ENCODE assay signal across 1 cellular context in genomic region chr17:82781894-82782274, GRCh38.
A peak's percentile ranks its signal among the peaks of the same experiment; 100 is the strongest.
TF ChIP-seq lines count a peak whose summit lies in the region.

No MANE protein-coding gene starts in this region.

TF ChIP-seq in HepG2, 621 proteins besides CTCF, POLR2A, EP300 and RAD21 (continued from another document and continues in another):
- TF ChIP-seq ZNF512 (CRISPR knock-in tag; IDR thresholded peaks at IDR 0.05) (no peak), REPIN1 (CRISPR knock-in tag; IDR thresholded peaks at IDR 0.05; ENCODE audit: borderline replicate concordance, low read depth) (0 out of 2 replicates have a peak, but pooled peaks have one; percentile 48), RBM22 (optimal IDR thresholded peaks at IDR 0.05; ENCODE audit: low read length) (no peak), MAX (IDR thresholded peaks at IDR 0.05) (peak; percentile 37; the same call in 1 of the 2 replicates), ZNF276 (CRISPR knock-in tag; IDR thresholded peaks at IDR 0.05; ENCODE audit: low read depth) (no peak), ZSCAN20 (CRISPR knock-in tag; IDR thresholded peaks at IDR 0.05; ENCODE audit: borderline replicate concordance) (no peak), ZNF333 (CRISPR knock-in tag; IDR thresholded peaks at IDR 0.05; ENCODE audit: borderline replicate concordance) (0 out of 2 replicates have a peak, but pooled peaks have one; percentile 34), NCOA1 (CRISPR knock-in tag; IDR thresholded peaks at IDR 0.05) (no peak), IRF1 (CRISPR knock-in tag; IDR thresholded peaks at IDR 0.05; ENCODE audit: low read depth) (no peak), KAT8 (CRISPR knock-in tag; IDR thresholded peaks at IDR 0.05) (peak; percentile 43; the same call in 1 of the 2 replicates), ELF3 (CRISPR knock-in tag; IDR thresholded peaks at IDR 0.05) (peak; percentile 47), ZNF576 (CRISPR knock-in tag; IDR thresholded peaks at IDR 0.05) (no peak), ZNF331 (CRISPR knock-in tag; IDR thresholded peaks at IDR 0.05) (peak; percentile 41; the same call in 1 of the 2 replicates), MNT (IDR thresholded peaks at IDR 0.05) (no peak), FOSL1 (CRISPR knock-in tag; IDR thresholded peaks at IDR 0.05; ENCODE audit: borderline replicate concordance) (no peak), CENPBD1 (CRISPR knock-in tag; IDR thresholded peaks at IDR 0.05; ENCODE audit: borderline replicate concordance, low read depth) (no peak), ZMAT5 (CRISPR knock-in tag; IDR thresholded peaks at IDR 0.05; ENCODE audit: borderline replicate concordance, low read depth) (no peak), PRDM15 (CRISPR knock-in tag; IDR thresholded peaks at IDR 0.05) (no peak), STAT6 (CRISPR knock-in tag; IDR thresholded peaks at IDR 0.05; ENCODE audit: borderline replicate concordance) (no peak), ZBTB49 (CRISPR knock-in tag; IDR thresholded peaks at IDR 0.05; ENCODE audit: borderline replicate concordance) (0 out of 2 replicates have a peak, but pooled peaks have one; percentile 22), ZKSCAN8 (CRISPR knock-in tag; IDR thresholded peaks at IDR 0.05; ENCODE audit: borderline replicate concordance) (no peak), ZNF709 (CRISPR knock-in tag; IDR thresholded peaks at IDR 0.05) (no peak), EEA1 (CRISPR knock-in tag; IDR thresholded peaks at IDR 0.05; ENCODE audit: borderline replicate concordance) (peak; percentile 52; the same call in 1 of the 2 replicates), TRAFD1 (CRISPR knock-in tag; IDR thresholded peaks at IDR 0.05; ENCODE audit: borderline replicate concordance) (no peak), MTA3 (CRISPR knock-in tag; IDR thresholded peaks at IDR 0.05) (no peak), ATAD3A (CRISPR knock-in tag; IDR thresholded peaks at IDR 0.05) (no peak), STAG1 (CRISPR knock-in tag; IDR thresholded peaks at IDR 0.05) (peak; percentile 99), MAZ (IDR thresholded peaks at IDR 0.05; ENCODE audit: borderline replicate concordance, low read depth, low read length) (no peak), MAZ (CRISPR knock-in tag; IDR thresholded peaks at IDR 0.05; ENCODE audit: low read depth) (no peak), ZNF124 (CRISPR knock-in tag; IDR thresholded peaks at IDR 0.05) (0 out of 2 replicates have a peak, but pooled peaks have one; percentile 74), ZNF800 (CRISPR knock-in tag; IDR thresholded peaks at IDR 0.05) (no peak), ZNF180 (CRISPR knock-in tag; IDR thresholded peaks at IDR 0.05; ENCODE audit: borderline replicate concordance, low read depth) (no peak), GABPB1 (CRISPR knock-in tag; IDR thresholded peaks at IDR 0.05) (no peak), PAWR (CRISPR knock-in tag; IDR thresholded peaks at IDR 0.05; ENCODE audit: borderline replicate concordance) (no peak), KDM2A (CRISPR knock-in tag; IDR thresholded peaks at IDR 0.05; ENCODE audit: borderline replicate concordance, low read depth) (peak; percentile 48; the same call in 1 of the 2 replicates), YEATS4 (CRISPR knock-in tag; IDR thresholded peaks at IDR 0.05; ENCODE audit: borderline replicate concordance) (no peak), BRCA1 (CRISPR knock-in tag; IDR thresholded peaks at IDR 0.05) (0 out of 2 replicates have a peak, but pooled peaks have one; percentile 35), MED13 (CRISPR knock-in tag; IDR thresholded peaks at IDR 0.05) (no peak), NFIC (IDR thresholded peaks at IDR 0.05; ENCODE audit: low read length) (no peak)
